In the genomic region with DNA sequence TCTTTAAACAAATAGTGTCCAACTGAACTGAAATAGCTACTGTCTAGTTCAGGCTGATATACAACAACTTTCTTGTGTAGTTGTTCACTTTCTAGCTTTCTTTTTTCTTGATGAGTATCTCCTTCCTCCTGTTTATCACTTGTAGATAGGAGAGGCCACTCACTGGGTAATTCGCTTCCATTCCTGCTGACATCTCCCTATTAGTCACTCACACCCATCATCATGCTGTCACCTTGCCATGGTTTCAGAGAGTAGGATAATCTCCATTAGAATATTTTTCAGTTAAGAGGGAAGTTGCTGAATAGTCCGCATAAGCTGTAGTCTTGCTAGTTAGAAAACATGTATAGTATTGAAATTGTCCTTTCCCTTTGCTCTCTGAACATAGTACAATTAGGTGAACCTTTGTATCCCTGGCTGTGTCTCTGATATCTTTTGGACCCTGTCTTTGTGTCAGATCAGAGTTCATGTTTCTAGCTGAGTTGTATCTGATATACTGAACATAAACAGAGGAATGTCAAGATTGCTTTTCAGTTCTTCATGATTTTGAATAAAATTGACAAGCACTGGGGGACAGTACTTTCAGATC, we compare ENCODE assay signal across 2 cellular contexts.
TF ChIP-seq lines count a peak whose summit lies in the region.

No MANE protein-coding gene starts in this region.

TF ChIP-seq in IMR-90, 13 proteins besides CTCF, POLR2A, EP300 and RAD21:
- no peak for TF ChIP-seq RFX5 (IDR thresholded peaks at IDR 0.05; ENCODE audit: low read depth, low read length)
TF ChIP-seq in IMR-90: peak in this region for 0.

TF ChIP-seq in K562, 482 proteins besides CTCF, POLR2A, EP300 and RAD21:
- TF ChIP-seq CREM (IDR thresholded peaks at IDR 0.05; ENCODE audit: low read depth), result no peak
- TF ChIP-seq ZBTB7A (IDR thresholded peaks at IDR 0.05; ENCODE audit: borderline replicate concordance, control insufficient read depth, low read depth, low read length), result no peak
- TF ChIP-seq MEIS2 (IDR thresholded peaks at IDR 0.05; ENCODE audit: partially characterized antibody), result peak; percentile 20
- no peak for TF ChIP-seq RUNX1 (IDR thresholded peaks at IDR 0.05; ENCODE audit: low read depth)
- TF ChIP-seq BMI1 (IDR thresholded peaks at IDR 0.05; ENCODE audit: low read length), result no peak
- TF ChIP-seq FOXM1 (IDR thresholded peaks at IDR 0.05; ENCODE audit: low read depth), result no peak
- no peak for TF ChIP-seq FOXM1 (CRISPR knock-in tag; IDR thresholded peaks at IDR 0.05; ENCODE audit: low read depth)
- no peak for TF ChIP-seq SMARCC2 (IDR thresholded peaks at IDR 0.05; ENCODE audit: low read depth)
- peak; percentile 74 for TF ChIP-seq FOSL1 (tag; conservative IDR thresholded peaks at IDR 0.05)
- TF ChIP-seq, protein P1, sequence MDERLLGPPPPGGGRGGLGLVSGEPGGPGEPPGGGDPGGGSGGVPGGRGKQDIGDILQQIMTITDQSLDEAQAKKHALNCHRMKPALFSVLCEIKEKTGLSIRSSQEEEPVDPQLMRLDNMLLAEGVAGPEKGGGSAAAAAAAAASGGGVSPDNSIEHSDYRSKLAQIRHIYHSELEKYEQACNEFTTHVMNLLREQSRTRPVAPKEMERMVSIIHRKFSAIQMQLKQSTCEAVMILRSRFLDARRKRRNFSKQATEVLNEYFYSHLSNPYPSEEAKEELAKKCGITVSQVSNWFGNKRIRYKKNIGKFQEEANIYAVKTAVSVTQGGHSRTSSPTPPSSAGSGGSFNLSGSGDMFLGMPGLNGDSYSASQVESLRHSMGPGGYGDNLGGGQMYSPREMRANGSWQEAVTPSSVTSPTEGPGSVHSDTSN (CRISPR knock-in tag; IDR thresholded peaks at IDR 0.05; ENCODE audit: low read depth), result no peak
- TF ChIP-seq, protein P1 (tag; conservative IDR thresholded peaks at IDR 0.05; ENCODE audit: low read depth), result peak; percentile 41; the same call in 1 of the 2 replicates
- TF ChIP-seq HDAC8 (tag; IDR thresholded peaks at IDR 0.05), result no peak
- TF ChIP-seq TEAD1 (CRISPR knock-in tag; IDR thresholded peaks at IDR 0.05), result no peak
- TF ChIP-seq ZNF274 (IDR thresholded peaks at IDR 0.05; ENCODE audit: borderline replicate concordance, low read depth, low read length), result no peak
- no peak for TF ChIP-seq ARHGAP35 (IDR thresholded peaks at IDR 0.05; ENCODE audit: partially characterized antibody)
- TF ChIP-seq HSF4 (CRISPR knock-in tag; IDR thresholded peaks at IDR 0.05; ENCODE audit: borderline replicate concordance), result no peak
- TF ChIP-seq ILF3 (IDR thresholded peaks at IDR 0.05; ENCODE audit: borderline replicate concordance), result no peak
- TF ChIP-seq, protein P2, sequence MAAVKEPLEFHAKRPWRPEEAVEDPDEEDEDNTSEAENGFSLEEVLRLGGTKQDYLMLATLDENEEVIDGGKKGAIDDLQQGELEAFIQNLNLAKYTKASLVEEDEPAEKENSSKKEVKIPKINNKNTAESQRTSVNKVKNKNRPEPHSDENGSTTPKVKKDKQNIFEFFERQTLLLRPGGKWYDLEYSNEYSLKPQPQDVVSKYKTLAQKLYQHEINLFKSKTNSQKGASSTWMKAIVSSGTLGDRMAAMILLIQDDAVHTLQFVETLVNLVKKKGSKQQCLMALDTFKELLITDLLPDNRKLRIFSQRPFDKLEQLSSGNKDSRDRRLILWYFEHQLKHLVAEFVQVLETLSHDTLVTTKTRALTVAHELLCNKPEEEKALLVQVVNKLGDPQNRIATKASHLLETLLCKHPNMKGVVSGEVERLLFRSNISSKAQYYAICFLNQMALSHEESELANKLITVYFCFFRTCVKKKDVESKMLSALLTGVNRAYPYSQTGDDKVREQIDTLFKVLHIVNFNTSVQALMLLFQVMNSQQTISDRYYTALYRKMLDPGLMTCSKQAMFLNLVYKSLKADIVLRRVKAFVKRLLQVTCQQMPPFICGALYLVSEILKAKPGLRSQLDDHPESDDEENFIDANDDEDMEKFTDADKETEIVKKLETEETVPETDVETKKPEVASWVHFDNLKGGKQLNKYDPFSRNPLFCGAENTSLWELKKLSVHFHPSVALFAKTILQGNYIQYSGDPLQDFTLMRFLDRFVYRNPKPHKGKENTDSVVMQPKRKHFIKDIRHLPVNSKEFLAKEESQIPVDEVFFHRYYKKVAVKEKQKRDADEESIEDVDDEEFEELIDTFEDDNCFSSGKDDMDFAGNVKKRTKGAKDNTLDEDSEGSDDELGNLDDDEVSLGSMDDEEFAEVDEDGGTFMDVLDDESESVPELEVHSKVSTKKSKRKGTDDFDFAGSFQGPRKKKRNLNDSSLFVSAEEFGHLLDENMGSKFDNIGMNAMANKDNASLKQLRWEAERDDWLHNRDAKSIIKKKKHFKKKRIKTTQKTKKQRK (IDR thresholded peaks at IDR 0.05; ENCODE audit: borderline replicate concordance, low read depth, low read length), result no peak
- no peak for TF ChIP-seq NRF1 (conservative IDR thresholded peaks at IDR 0.05 in 1 of 2, IDR thresholded peaks at IDR 0.05 in 1 of 2)
- TF ChIP-seq, protein P3, sequence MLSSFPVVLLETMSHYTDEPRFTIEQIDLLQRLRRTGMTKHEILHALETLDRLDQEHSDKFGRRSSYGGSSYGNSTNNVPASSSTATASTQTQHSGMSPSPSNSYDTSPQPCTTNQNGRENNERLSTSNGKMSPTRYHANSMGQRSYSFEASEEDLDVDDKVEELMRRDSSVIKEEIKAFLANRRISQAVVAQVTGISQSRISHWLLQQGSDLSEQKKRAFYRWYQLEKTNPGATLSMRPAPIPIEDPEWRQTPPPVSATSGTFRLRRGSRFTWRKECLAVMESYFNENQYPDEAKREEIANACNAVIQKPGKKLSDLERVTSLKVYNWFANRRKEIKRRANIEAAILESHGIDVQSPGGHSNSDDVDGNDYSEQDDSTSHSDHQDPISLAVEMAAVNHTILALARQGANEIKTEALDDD (IDR thresholded peaks at IDR 0.05), result no peak
- TF ChIP-seq EGR1 (conservative IDR thresholded peaks at IDR 0.05), result no peak
